8 cellular contexts compared by ENCODE assay signal in genomic region chr4:121192500-121192899, GRCh38. TPM values are rescaled to one million over a fixed set of nuclear protein-coding genes. Genes with fewer than 3 reads are reported as not detected.
A peak's percentile ranks its signal among the peaks of the same experiment; 100 is the strongest.
DNase-seq lines count a peak whose midpoint lies in the region; ATAC-seq and TF ChIP-seq lines count a peak whose summit lies in the region.

No MANE protein-coding gene starts in this region.

- no peak overlapping the region for H3K27ac ChIP-seq in esophagus muscularis mucosa (replicated peaks in 1 of 4)
- no peak overlapping the region for H3K27ac ChIP-seq in ovary

- TF ChIP-seq CTCF in esophagus muscularis mucosa (IDR thresholded peaks at IDR 0.05) = peak; percentile 49 to 73 (median 66)
- TF ChIP-seq CTCF in ovary (IDR thresholded peaks at IDR 0.05) = peak in 2 of 3 donors; percentile 20 to 28

- peak; percentile 54 for DNase-seq in ACHN
- peak; percentile 56 for DNase-seq in ELR (ENCODE audit: low read depth)
- peak; percentile 51 to 56 for DNase-seq in Kasumi-1 (lab: John Stamatoyannopoulos, UW)
- peak; percentile 16 for DNase-seq in SW480 (ENCODE audit: low spot score)
- DNase-seq in esophagus muscularis mucosa (ENCODE audit: extremely low spot score) = no peak
- DNase-seq in ovary = no peak

- H3K9me3 ChIP-seq in esophagus muscularis mucosa = no peaks in the 10 kb centered on the region
- no peaks in the 10 kb centered on the region for H3K9me3 ChIP-seq in ovary

- TF ChIP-seq EP300 in esophagus muscularis mucosa (IDR thresholded peaks at IDR 0.05) = no peak
- no peak for TF ChIP-seq EP300 in ovary (IDR thresholded peaks at IDR 0.05)

- H3K4me3 ChIP-seq in esophagus muscularis mucosa (peak overlapping the region in 3 of 4 donors; percentile 11 to 25 (median 14)), ovary (no peak overlapping the region)

- no peaks in the 10 kb centered on the region for H3K36me3 ChIP-seq in esophagus muscularis mucosa
- no peaks in the 10 kb centered on the region for H3K36me3 ChIP-seq in ovary

- no peaks in the 10 kb centered on the region for H3K4me1 ChIP-seq in esophagus muscularis mucosa
- no peaks in the 10 kb centered on the region for H3K4me1 ChIP-seq in ovary (ENCODE audit: insufficient read depth)

- intact Hi-C loops in esophagus muscularis mucosa (cut with DNase I) = no loop called here
- intact Hi-C loops in ovary (cut with DNase I) = no loop called here

- TF ChIP-seq POLR2A in esophagus muscularis mucosa (IDR thresholded peaks at IDR 0.05; ENCODE audit: low read depth) = no peak
- TF ChIP-seq POLR2A in ovary (IDR thresholded peaks at IDR 0.05) = no peak

- no peak for ATAC-seq in HG03135 (IDR thresholded peaks at IDR 0.05; ENCODE audit: unreplicated experiment)
- no peak for ATAC-seq in GM19324 (IDR thresholded peaks at IDR 0.05; ENCODE audit: low FRiP score, unreplicated experiment)

- WGBS in esophagus muscularis mucosa = 22% methylated on average over 6 of the region's 6 CpGs
- 19 to 21% (median 19%) methylated on average over 6 of the region's 6 CpGs for WGBS in ovary, 3 donors

- in situ Hi-C loops in ACHN (cut with HindIII; ENCODE audit: low pct_ligation_motif_present, low pct_unique_long_range_greater_than_20kb, low sequenced_read_pairs) = no loop called here

- H3K27me3 ChIP-seq in esophagus muscularis mucosa (no peaks in the 10 kb centered on the region), ovary (no peaks in the 10 kb centered on the region)

RNA-seq across cellular contexts. Expression of gene TNIP3, which starts 28.4 kb away (rescaled TPM):
- total RNA-seq in esophagus muscularis mucosa = 1 to 10 TPM in 1 of 4 donors, not detected in 3; 2.2 TPM
- under 1 TPM in 3 of 7 donors, not detected in 4; 0.12 to 0.60 (median 0.15) TPM for total RNA-seq in ovary
- polyA plus RNA-seq in ovary = under 1 TPM; 0.05 to 0.15 TPM

Comparison
In these comparisons a context has a peak if more than half of its experiments do, and no peak if none do; other contexts are left out.
1. DNase-seq: peak in ACHN (single experiment), ELR (single experiment), Kasumi-1 (2 of 2) and SW480 (single experiment); none in esophagus muscularis mucosa (single experiment) and ovary (0 of 5).